ENCODE assay signal across 15 cellular contexts in genomic region chr22:41000941-41001721, GRCh38. TPM values are rescaled to one million over a fixed set of nuclear protein-coding genes. Genes with fewer than 3 reads are reported as not detected.
DNase-seq lines count a peak whose midpoint lies in the region; ATAC-seq and TF ChIP-seq lines count a peak whose summit lies in the region.
"Had no signal": no experiment of that assay in that cellular context is flagged by ENCODE, and none has a peak within 500 bp of the region (broad histone marks: within the 10 kb centered on the region; RNA-seq: fewer than 3 reads in every experiment).

No MANE protein-coding gene starts in this region.

- H3K27ac ChIP-seq in PC-9, result peak overlapping the region; percentile 96
- H3K27ac ChIP-seq in mesodermal cell (ENCODE audit: low read depth, low read length, severe bottlenecking), result peak overlapping the region; percentile 53
- peak overlapping the region; percentile 59 for H3K27ac ChIP-seq in smooth muscle cell (ENCODE audit: low read depth)
- H3K27ac ChIP-seq in lower lobe of right lung, result no peak overlapping the region

- H3K36me3 Mint-ChIP-seq in HFFc6 (ENCODE audit: low read depth), result peaks cover 5% of the 10 kb centered on the region; the same call in 1 of the 2 replicates
- H3K36me3 Mint-ChIP-seq: CD4-positive, alpha-beta memory T cell had no signal

- H3K9me3 Mint-ChIP-seq in HFFc6, result no peaks in the 10 kb centered on the region

- peak overlapping the region; percentile 18 for H3K9ac ChIP-seq in smooth muscle cell (ENCODE audit: low read depth)

- BruUV-seq in PC-9 (replicated peaks; lab: Mats Ljungman, UMichigan), result no TSS peak

- peaks cover 52% of the 10 kb centered on the region for H3F3A ChIP-seq in PC-9 (ENCODE audit: insufficient read depth, low read depth)
- H3F3A ChIP-seq in smooth muscle cell (ENCODE audit: low read depth), result no peaks in the 10 kb centered on the region

- H3K4me2 ChIP-seq in PC-9 (peak overlapping the region; percentile 78), smooth muscle cell (no peak overlapping the region)

- TF ChIP-seq CTCF in HFFc6 (IDR thresholded peaks at IDR 0.05) (no peak), PC-9 (conservative IDR thresholded peaks at IDR 0.05) (no peak), smooth muscle cell (IDR thresholded peaks at IDR 0.05; ENCODE audit: borderline replicate concordance, insufficient read depth, poor library complexity, severe bottlenecking) (no peak), lower lobe of right lung (IDR thresholded peaks at IDR 0.05) (no peak)

- H3K27me3 ChIP-seq in PC-9 (ENCODE audit: insufficient read depth, low read depth), result no peaks in the 10 kb centered on the region
- H3K27me3 ChIP-seq in smooth muscle cell (ENCODE audit: low read depth), result no peaks in the 10 kb centered on the region
- H3K27me3 ChIP-seq in lower lobe of right lung (ENCODE audit: low read depth), result no peaks in the 10 kb centered on the region

- DNase-seq in HFFc6 (no peak), PC-9 (peak in 1 of 2 experiments; percentile 9), smooth muscle cell (lab: John Stamatoyannopoulos, UW; ENCODE audit: unreplicated experiment) (no peak), lower lobe of right lung (no peak), NCI-H1105 treated with DMSO at 0.1 percent for 48 hours (lab: John Stamatoyannopoulos, UW) (no peak)
- no peak for DNase-seq in activated CD4-positive, alpha-beta T cell treated with anti-CD3 and anti-CD28 coated beads, Interleukin-2, amount 50 U/mL, for 1 hour
- DNase-seq: CD4-positive, alpha-beta memory T cell; H7; NCI-H1092 treated with DMSO at 0.1 percent for 48 hours; NCI-H187; NCI-H510A; NCI-H82; SHP77 treated with DMSO at 0.1 percent for 48 hours had no signal

- no peaks in the 10 kb centered on the region for H3K36me3 ChIP-seq in PC-9 (ENCODE audit: low read depth)
- H3K36me3 ChIP-seq in mesodermal cell (ENCODE audit: control insufficient read depth, insufficient read depth, low read length), result no peaks in the 10 kb centered on the region
- H3K36me3 ChIP-seq in smooth muscle cell (ENCODE audit: low read depth), result no peaks in the 10 kb centered on the region
- H3K36me3 ChIP-seq in lower lobe of right lung, result no peaks in the 10 kb centered on the region

- ATAC-seq in lower lobe of right lung, result no peak

- CTCF ChIA-PET in PC-9 (lab: Charles Lee), result interaction anchor here (0.6 to 1.0 kb wide), 3 partner anchors 21 to 144 kb away, joined by 4 to 10 read pairs (median 7); partner anchors contain the start of gene XPNPEP3

- H2AFZ ChIP-seq in PC-9 (peak overlapping the region; percentile 59), smooth muscle cell (ENCODE audit: low read depth) (no peak overlapping the region)

- H3K4me3 ChIP-seq in PC-9 (peak overlapping the region; percentile 45), mesodermal cell (ENCODE audit: extremely low read depth, insufficient read depth, low read length, poor library complexity, severe bottlenecking) (no peak overlapping the region), smooth muscle cell (no peak overlapping the region), lower lobe of right lung (no peak overlapping the region)

- H3K4me1 ChIP-seq in PC-9 (replicated peaks; ENCODE audit: insufficient read depth), result peaks cover 44% of the 10 kb centered on the region
- peaks cover 5% of the 10 kb centered on the region for H3K4me1 ChIP-seq in mesodermal cell (ENCODE audit: control insufficient read depth, insufficient read depth, low read length, poor library complexity, severe bottlenecking)
- H3K4me1 ChIP-seq in smooth muscle cell (ENCODE audit: low read depth), result peaks cover 8% of the 10 kb centered on the region
- no peaks in the 10 kb centered on the region for H3K4me1 ChIP-seq in lower lobe of right lung

- POLR2A ChIA-PET in PC-9 (lab: Charles Lee; ENCODE audit: unreplicated experiment), result interaction anchor here (0.5 to 0.9 kb wide), 7 partner anchors 13 to 946 kb away, joined by 3 to 9 read pairs (median 6); no protein-coding TSS in a partner anchor

- WGBS in mesodermal cell (ENCODE audit: insufficient coverage in 2 of 2), 2 experiments, result 90 to 94% methylated on average over 3 to 6 of the region's 9 CpGs
- WGBS in smooth muscle cell (ENCODE audit: low lambda C conversion rate), result 77% methylated on average over 9 of the region's 9 CpGs

- peaks cover 6% of the 10 kb centered on the region for H3K27me3 Mint-ChIP-seq in HFFc6 (ENCODE audit: insufficient read depth)
- H3K27me3 Mint-ChIP-seq: B cell; CD4-positive, alpha-beta memory T cell had no signal

- H3K4me1 Mint-ChIP-seq in HFFc6 (ENCODE audit: low read depth), result peaks cover 16% of the 10 kb centered on the region
- H3K4me1 Mint-ChIP-seq: B cell; CD4-positive, alpha-beta memory T cell had no signal

- peak overlapping the region; percentile 31 for H3K27ac Mint-ChIP-seq in HFFc6
- H3K27ac Mint-ChIP-seq: B cell; CD4-positive, alpha-beta memory T cell had no signal

- H4K20me1 ChIP-seq in PC-9 (ENCODE audit: insufficient read depth) (no peaks in the 10 kb centered on the region), smooth muscle cell (ENCODE audit: low read depth) (no peaks in the 10 kb centered on the region)

- H3K4me3 Mint-ChIP-seq in HFFc6, result no peak overlapping the region
- H3K4me3 Mint-ChIP-seq: B cell; CD4-positive, alpha-beta memory T cell had no signal

- intact Hi-C loops in PC-9 (cut with micrococcal nuclease; ENCODE audit: unreplicated experiment), result loop anchor here (1.0 kb wide), 1 partner anchor 20 kb away; no protein-coding TSS in a partner anchor
- intact Hi-C loops in lower lobe of right lung (cut with DNase I), result no loop called here

- no peaks in the 10 kb centered on the region for H3K79me2 ChIP-seq in PC-9 (ENCODE audit: low read depth)
- no peaks in the 10 kb centered on the region for H3K79me2 ChIP-seq in smooth muscle cell (ENCODE audit: low read depth)

- no peaks in the 10 kb centered on the region for H3K9me3 ChIP-seq in PC-9 (ENCODE audit: insufficient read depth, low read depth)
- H3K9me3 ChIP-seq in mesodermal cell (ENCODE audit: control insufficient read depth, low read length), result no peaks in the 10 kb centered on the region
- H3K9me3 ChIP-seq in smooth muscle cell (replicated peaks; ENCODE audit: low read depth), result no peaks in the 10 kb centered on the region
- H3K9me3 ChIP-seq in lower lobe of right lung, result no peaks in the 10 kb centered on the region

- H3K9me2 ChIP-seq in PC-9 (ENCODE audit: insufficient read depth), result no peaks in the 10 kb centered on the region

RNA-seq across cellular contexts. Expression of gene RBX1, which starts 50.0 kb away (rescaled TPM):
- total RNA-seq in HFFc6 (2021; fragmentation: NEBNext Ultra II Directional; extraction: Animal tissue kit (Norgen Biotek cat#: 25700)), result 10 to 100 TPM; 69.2 to 77.3 (median 73.0) TPM
- 52.9 and 53.3 TPM in 2 replicates for total RNA-seq in PC-9 (2021)
- 102 TPM for polyA plus RNA-seq in mesodermal cell (2013, experiment 1 of 2)
- 102 TPM for polyA plus RNA-seq in mesodermal cell (2013, experiment 2 of 2)
- 98.0 and 127 TPM in 2 replicates for total RNA-seq in smooth muscle cell
- 276 and 277 TPM in 2 replicates for polyA plus RNA-seq in smooth muscle cell
- total RNA-seq in lower lobe of right lung, result 46.7 TPM
